In the genomic region with DNA sequence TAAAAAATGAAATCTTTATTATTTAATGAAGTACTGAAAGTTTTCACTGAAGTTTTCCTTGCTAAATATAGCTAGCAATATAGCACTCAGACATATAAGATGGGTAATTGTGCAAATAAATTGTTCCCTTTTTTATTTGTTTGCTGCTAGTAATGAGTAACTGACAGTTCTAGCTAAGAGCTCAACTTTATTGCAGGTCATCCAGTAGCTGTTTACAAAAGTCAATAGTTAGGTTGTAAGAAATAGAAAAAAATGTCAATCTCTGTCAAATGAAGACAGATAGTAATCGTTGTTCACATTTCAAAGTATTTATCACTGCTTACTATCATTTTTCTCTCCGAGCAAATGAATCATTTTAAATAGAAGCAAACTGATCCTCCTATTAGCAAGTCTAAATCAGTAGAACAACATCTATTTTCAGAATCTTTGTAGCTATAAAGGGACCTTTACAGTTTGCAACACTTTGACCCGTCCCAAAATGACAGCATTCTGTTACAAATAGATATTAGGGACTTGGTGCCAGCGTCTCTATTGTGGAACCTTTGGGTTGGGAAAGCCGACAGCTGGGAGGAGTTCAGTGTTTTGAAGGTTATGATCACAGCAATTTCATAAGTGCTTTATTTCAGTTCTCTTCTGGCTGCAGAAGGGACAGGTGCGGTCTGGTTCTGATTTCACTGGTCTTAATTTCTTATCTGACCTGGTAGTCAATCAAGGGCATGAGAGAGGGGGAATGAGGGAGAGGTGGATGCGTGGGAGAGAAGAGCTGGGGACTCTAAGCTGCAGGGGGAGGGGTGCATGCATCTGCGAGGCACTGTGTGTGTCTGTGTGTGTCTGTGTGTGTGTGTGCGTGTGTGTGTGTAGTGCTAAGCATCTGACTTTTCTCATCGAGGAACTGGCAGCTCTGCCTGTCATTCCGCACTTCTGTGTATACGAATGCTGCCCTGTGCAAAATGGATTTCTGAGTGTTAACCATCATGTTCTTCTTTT, we compare ENCODE assay signal across 2 cellular contexts.
TF ChIP-seq lines count a peak whose summit lies in the region.

No MANE protein-coding gene starts in this region.

TF ChIP-seq in liver, 16 proteins besides CTCF, POLR2A, EP300 and RAD21:
- TF ChIP-seq, protein P1, sequence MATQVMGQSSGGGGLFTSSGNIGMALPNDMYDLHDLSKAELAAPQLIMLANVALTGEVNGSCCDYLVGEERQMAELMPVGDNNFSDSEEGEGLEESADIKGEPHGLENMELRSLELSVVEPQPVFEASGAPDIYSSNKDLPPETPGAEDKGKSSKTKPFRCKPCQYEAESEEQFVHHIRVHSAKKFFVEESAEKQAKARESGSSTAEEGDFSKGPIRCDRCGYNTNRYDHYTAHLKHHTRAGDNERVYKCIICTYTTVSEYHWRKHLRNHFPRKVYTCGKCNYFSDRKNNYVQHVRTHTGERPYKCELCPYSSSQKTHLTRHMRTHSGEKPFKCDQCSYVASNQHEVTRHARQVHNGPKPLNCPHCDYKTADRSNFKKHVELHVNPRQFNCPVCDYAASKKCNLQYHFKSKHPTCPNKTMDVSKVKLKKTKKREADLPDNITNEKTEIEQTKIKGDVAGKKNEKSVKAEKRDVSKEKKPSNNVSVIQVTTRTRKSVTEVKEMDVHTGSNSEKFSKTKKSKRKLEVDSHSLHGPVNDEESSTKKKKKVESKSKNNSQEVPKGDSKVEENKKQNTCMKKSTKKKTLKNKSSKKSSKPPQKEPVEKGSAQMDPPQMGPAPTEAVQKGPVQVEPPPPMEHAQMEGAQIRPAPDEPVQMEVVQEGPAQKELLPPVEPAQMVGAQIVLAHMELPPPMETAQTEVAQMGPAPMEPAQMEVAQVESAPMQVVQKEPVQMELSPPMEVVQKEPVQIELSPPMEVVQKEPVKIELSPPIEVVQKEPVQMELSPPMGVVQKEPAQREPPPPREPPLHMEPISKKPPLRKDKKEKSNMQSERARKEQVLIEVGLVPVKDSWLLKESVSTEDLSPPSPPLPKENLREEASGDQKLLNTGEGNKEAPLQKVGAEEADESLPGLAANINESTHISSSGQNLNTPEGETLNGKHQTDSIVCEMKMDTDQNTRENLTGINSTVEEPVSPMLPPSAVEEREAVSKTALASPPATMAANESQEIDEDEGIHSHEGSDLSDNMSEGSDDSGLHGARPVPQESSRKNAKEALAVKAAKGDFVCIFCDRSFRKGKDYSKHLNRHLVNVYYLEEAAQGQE (IDR thresholded peaks at IDR 0.05), result no peak
- no peak for TF ChIP-seq SP1 (IDR thresholded peaks at IDR 0.05)
- no peak for TF ChIP-seq HNF4G (IDR thresholded peaks at IDR 0.05)
- TF ChIP-seq, protein P2, sequence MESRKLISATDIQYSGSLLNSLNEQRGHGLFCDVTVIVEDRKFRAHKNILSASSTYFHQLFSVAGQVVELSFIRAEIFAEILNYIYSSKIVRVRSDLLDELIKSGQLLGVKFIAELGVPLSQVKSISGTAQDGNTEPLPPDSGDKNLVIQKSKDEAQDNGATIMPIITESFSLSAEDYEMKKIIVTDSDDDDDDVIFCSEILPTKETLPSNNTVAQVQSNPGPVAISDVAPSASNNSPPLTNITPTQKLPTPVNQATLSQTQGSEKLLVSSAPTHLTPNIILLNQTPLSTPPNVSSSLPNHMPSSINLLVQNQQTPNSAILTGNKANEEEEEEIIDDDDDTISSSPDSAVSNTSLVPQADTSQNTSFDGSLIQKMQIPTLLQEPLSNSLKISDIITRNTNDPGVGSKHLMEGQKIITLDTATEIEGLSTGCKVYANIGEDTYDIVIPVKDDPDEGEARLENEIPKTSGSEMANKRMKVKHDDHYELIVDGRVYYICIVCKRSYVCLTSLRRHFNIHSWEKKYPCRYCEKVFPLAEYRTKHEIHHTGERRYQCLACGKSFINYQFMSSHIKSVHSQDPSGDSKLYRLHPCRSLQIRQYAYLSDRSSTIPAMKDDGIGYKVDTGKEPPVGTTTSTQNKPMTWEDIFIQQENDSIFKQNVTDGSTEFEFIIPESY (IDR thresholded peaks at IDR 0.05), result no peak
- no peak for TF ChIP-seq YY1 (IDR thresholded peaks at IDR 0.05)
- no peak for TF ChIP-seq HNF4A (conservative IDR thresholded peaks at IDR 0.05)
- TF ChIP-seq FOXA2 (IDR thresholded peaks at IDR 0.05), result no peak
- no peak for TF ChIP-seq RXRA (IDR thresholded peaks at IDR 0.05)
- TF ChIP-seq, protein P3, sequence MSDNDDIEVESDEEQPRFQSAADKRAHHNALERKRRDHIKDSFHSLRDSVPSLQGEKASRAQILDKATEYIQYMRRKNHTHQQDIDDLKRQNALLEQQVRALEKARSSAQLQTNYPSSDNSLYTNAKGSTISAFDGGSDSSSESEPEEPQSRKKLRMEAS (IDR thresholded peaks at IDR 0.05), result no peak
- TF ChIP-seq, protein P4, sequence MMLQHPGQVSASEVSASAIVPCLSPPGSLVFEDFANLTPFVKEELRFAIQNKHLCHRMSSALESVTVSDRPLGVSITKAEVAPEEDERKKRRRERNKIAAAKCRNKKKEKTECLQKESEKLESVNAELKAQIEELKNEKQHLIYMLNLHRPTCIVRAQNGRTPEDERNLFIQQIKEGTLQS (IDR thresholded peaks at IDR 0.05), result no peak
- TF ChIP-seq JUND (IDR thresholded peaks at IDR 0.05), result no peak
- TF ChIP-seq TAF1 (conservative IDR thresholded peaks at IDR 0.05), result no peak

TF ChIP-seq in HepG2, 621 proteins besides CTCF, POLR2A, EP300 and RAD21 (continued from another document):
- TF ChIP-seq, protein P5, sequence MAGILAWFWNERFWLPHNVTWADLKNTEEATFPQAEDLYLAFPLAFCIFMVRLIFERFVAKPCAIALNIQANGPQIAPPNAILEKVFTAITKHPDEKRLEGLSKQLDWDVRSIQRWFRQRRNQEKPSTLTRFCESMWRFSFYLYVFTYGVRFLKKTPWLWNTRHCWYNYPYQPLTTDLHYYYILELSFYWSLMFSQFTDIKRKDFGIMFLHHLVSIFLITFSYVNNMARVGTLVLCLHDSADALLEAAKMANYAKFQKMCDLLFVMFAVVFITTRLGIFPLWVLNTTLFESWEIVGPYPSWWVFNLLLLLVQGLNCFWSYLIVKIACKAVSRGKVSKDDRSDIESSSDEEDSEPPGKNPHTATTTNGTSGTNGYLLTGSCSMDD (CRISPR knock-in tag; IDR thresholded peaks at IDR 0.05), result no peak
- no peak for TF ChIP-seq PRPF4 (IDR thresholded peaks at IDR 0.05; ENCODE audit: low read depth, low read length, poor library complexity, severe bottlenecking)
- TF ChIP-seq NRL (CRISPR knock-in tag; IDR thresholded peaks at IDR 0.05; ENCODE audit: borderline replicate concordance), result no peak
- no peak for TF ChIP-seq SIX4 (CRISPR knock-in tag; IDR thresholded peaks at IDR 0.05)
- no peak for TF ChIP-seq ZNF333 (CRISPR knock-in tag; IDR thresholded peaks at IDR 0.05; ENCODE audit: borderline replicate concordance)
- TF ChIP-seq ZNF782 (CRISPR knock-in tag; IDR thresholded peaks at IDR 0.05; ENCODE audit: borderline replicate concordance), result no peak
- no peak for TF ChIP-seq ZNF607 (CRISPR knock-in tag; IDR thresholded peaks at IDR 0.05; ENCODE audit: borderline replicate concordance)
- no peak for TF ChIP-seq KMT2B (CRISPR knock-in tag; IDR thresholded peaks at IDR 0.05)
- no peak for TF ChIP-seq ZNF3 (CRISPR knock-in tag; IDR thresholded peaks at IDR 0.05)
- no peak for TF ChIP-seq RARG (CRISPR knock-in tag; IDR thresholded peaks at IDR 0.05; ENCODE audit: low read depth)
- TF ChIP-seq NR2F2 (IDR thresholded peaks at IDR 0.05; ENCODE audit: borderline replicate concordance, low read depth), result no peak
- TF ChIP-seq, protein P6, sequence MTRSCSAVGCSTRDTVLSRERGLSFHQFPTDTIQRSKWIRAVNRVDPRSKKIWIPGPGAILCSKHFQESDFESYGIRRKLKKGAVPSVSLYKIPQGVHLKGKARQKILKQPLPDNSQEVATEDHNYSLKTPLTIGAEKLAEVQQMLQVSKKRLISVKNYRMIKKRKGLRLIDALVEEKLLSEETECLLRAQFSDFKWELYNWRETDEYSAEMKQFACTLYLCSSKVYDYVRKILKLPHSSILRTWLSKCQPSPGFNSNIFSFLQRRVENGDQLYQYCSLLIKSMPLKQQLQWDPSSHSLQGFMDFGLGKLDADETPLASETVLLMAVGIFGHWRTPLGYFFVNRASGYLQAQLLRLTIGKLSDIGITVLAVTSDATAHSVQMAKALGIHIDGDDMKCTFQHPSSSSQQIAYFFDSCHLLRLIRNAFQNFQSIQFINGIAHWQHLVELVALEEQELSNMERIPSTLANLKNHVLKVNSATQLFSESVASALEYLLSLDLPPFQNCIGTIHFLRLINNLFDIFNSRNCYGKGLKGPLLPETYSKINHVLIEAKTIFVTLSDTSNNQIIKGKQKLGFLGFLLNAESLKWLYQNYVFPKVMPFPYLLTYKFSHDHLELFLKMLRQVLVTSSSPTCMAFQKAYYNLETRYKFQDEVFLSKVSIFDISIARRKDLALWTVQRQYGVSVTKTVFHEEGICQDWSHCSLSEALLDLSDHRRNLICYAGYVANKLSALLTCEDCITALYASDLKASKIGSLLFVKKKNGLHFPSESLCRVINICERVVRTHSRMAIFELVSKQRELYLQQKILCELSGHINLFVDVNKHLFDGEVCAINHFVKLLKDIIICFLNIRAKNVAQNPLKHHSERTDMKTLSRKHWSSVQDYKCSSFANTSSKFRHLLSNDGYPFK (CRISPR knock-in tag; IDR thresholded peaks at IDR 0.05; ENCODE audit: borderline replicate concordance), result no peak
- TF ChIP-seq, protein P7, sequence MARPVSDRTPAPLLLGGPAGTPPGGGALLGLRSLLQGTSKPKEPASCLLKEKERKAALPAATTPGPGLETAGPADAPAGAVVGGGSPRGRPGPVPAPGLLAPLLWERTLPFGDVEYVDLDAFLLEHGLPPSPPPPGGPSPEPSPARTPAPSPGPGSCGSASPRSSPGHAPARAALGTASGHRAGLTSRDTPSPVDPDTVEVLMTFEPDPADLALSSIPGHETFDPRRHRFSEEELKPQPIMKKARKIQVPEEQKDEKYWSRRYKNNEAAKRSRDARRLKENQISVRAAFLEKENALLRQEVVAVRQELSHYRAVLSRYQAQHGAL (CRISPR knock-in tag; IDR thresholded peaks at IDR 0.05; ENCODE audit: not compliant biosample characterization), result no peak
- TF ChIP-seq TP53 (CRISPR knock-in tag; conservative IDR thresholded peaks at IDR 0.05), result no peak
- TF ChIP-seq, protein P8, sequence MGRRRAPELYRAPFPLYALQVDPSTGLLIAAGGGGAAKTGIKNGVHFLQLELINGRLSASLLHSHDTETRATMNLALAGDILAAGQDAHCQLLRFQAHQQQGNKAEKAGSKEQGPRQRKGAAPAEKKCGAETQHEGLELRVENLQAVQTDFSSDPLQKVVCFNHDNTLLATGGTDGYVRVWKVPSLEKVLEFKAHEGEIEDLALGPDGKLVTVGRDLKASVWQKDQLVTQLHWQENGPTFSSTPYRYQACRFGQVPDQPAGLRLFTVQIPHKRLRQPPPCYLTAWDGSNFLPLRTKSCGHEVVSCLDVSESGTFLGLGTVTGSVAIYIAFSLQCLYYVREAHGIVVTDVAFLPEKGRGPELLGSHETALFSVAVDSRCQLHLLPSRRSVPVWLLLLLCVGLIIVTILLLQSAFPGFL (CRISPR knock-in tag; IDR thresholded peaks at IDR 0.05), result no peak
- TF ChIP-seq HNRNPL (IDR thresholded peaks at IDR 0.05; ENCODE audit: low read depth, low read length), result no peak
- TF ChIP-seq SUZ12 (IDR thresholded peaks at IDR 0.05; ENCODE audit: low read depth, low read length), result no peak
- no peak for TF ChIP-seq ISL2 (CRISPR knock-in tag; IDR thresholded peaks at IDR 0.05)
- no peak for TF ChIP-seq NFYC (CRISPR knock-in tag; IDR thresholded peaks at IDR 0.05)
